In the genomic region with DNA sequence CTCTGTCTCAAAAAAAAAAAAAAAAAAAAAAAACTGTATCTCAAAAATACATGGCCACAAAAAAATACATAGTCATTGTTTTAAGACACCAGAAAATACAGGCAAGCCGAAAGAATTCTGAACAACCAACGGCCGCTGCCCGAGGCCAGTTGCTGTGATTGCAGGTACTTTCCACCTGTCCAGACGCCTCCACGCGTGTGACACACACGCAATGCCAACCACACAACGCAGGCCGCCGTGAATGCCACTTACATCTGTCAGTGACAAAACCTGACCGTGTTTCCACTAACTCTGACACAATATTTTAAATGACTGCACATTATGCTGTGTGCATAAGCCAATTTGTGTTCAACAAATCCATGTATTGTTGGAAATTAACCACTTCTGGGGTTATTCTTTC, we compare ENCODE assay signal across 20 cellular contexts. TPM values are rescaled to one million over a fixed set of nuclear protein-coding genes. Genes with fewer than 3 reads are reported as not detected.
DNase-seq lines count a peak whose midpoint lies in the region; ATAC-seq, FAIRE-seq and TF ChIP-seq lines count a peak whose summit lies in the region.
"Had no signal": no experiment of that assay in that cellular context is flagged by ENCODE, and none has a peak within 500 bp of the region (broad histone marks: within the 10 kb centered on the region; RNA-seq: fewer than 3 reads in every experiment).

No MANE protein-coding gene starts in this region.

- H3K4me1 Mint-ChIP-seq in immature natural killer cell = peaks cover 20 to 24% of the 10 kb centered on the region in 2 donors
- H3K4me1 Mint-ChIP-seq in CD4-positive, alpha-beta memory T cell = peaks cover 14 to 29% (median 22%) of the 10 kb centered on the region in 4 donors

- H3K36me3 ChIP-seq in GM12878 (ENCODE audit: control insufficient read depth in 2 of 2, insufficient read depth in 2 of 2, low read length in 1 of 2) = no peaks in the 10 kb centered on the region
- H3K36me3 ChIP-seq in neuronal stem cell (replicated peaks in 1 of 2; ENCODE audit: control insufficient read depth in 2 of 2, insufficient read depth in 2 of 2, low read length in 2 of 2) = peaks cover 0 to 2% of the 10 kb centered on the region in 2 donors
- H3K36me3 ChIP-seq in CD4-positive, alpha-beta memory T cell (ENCODE audit: insufficient read depth, low read length) = no peaks in the 10 kb centered on the region
- H3K36me3 ChIP-seq: HAP-1 had no signal

- H3K14ac ChIP-seq in neuronal stem cell (ENCODE audit: low read length) = no peak overlapping the region

- BruUV-seq in GM12878 (replicated peaks; lab: Mats Ljungman, UMichigan) = no TSS peak

- H3K79me1 ChIP-seq in neuronal stem cell (ENCODE audit: low read depth, low read length) = no peaks in the 10 kb centered on the region

- H3K9ac ChIP-seq in GM12878 (ENCODE audit: control insufficient read depth, insufficient read depth, low read length) = no peak overlapping the region
- no peak overlapping the region for H3K9ac ChIP-seq in neuronal stem cell (ENCODE audit: low read depth, low read length, poor library complexity)
- H3K9ac ChIP-seq: SK-N-SH had no signal

- no peak overlapping the region for H3K23ac ChIP-seq in neuronal stem cell (ENCODE audit: low read depth, low read length, poor library complexity)

- H3K27me3 ChIP-seq in GM12878 (replicated peaks in 1 of 2; ENCODE audit: control insufficient read depth in 2 of 2, insufficient read depth in 2 of 2, low read length in 1 of 2) (no peaks in the 10 kb centered on the region; a peak in 1 of 4 replicates), neuronal stem cell (ENCODE audit: control insufficient read depth in 3 of 3, insufficient read depth in 3 of 3, low read depth in 1 of 3, low read length in 3 of 3) (no peaks in the 10 kb centered on the region)
- H3K27me3 ChIP-seq in CD4-positive, alpha-beta memory T cell (ENCODE audit: insufficient read depth, low read length) = no peaks in the 10 kb centered on the region

- WGBS in GM12878 (ENCODE audit: insufficient coverage, insufficient replicate concordance, low lambda C conversion rate, missing lambda C conversion rate) = 92% methylated on average over 12 of the region's 12 CpGs
- no CpG with 5 or more reads among the region's 12 CpGs for WGBS in neuronal stem cell (ENCODE audit: extremely low coverage in 2 of 2, insufficient read length in 2 of 2, insufficient replicate concordance in 1 of 2), 2 donors

- H2BK5ac ChIP-seq in neuronal stem cell (ENCODE audit: low read length) = no peak overlapping the region

- H3K27ac Mint-ChIP-seq in immature natural killer cell = no peak overlapping the region
- peak overlapping the region in 1 of 7 donors; percentile 21 for H3K27ac Mint-ChIP-seq in CD4-positive, alpha-beta memory T cell
- H3K27ac Mint-ChIP-seq: CD14-positive monocyte had no signal

- no peak overlapping the region for H4K8ac ChIP-seq in neuronal stem cell (ENCODE audit: low read depth, low read length)

- peaks cover 11% of the 10 kb centered on the region for H3K4me1 ChIP-seq in GM12878 (ENCODE audit: control insufficient read depth, insufficient read depth, low read length)
- peaks cover 13 to 19% of the 10 kb centered on the region in 2 donors for H3K4me1 ChIP-seq in neuronal stem cell (ENCODE audit: control insufficient read depth in 2 of 2, insufficient read depth in 1 of 2, low read depth in 1 of 2, low read length in 2 of 2)
- H3K4me1 ChIP-seq in CD4-positive, alpha-beta memory T cell (ENCODE audit: insufficient read depth, low read length) = peaks cover 31% of the 10 kb centered on the region

- TF ChIP-seq POLR2A in GM12878 (IDR thresholded peaks at IDR 0.05; ENCODE audit: low read depth, low read length) = no peak

- H3K4me2 ChIP-seq in GM12878 (ENCODE audit: control insufficient read depth, insufficient read depth) (no peak overlapping the region), neuronal stem cell (ENCODE audit: insufficient read depth, low read length, poor library complexity, severe bottlenecking) (no peak overlapping the region)
- H3K4me2 ChIP-seq: SK-N-SH had no signal

- H2BK120ac ChIP-seq in neuronal stem cell (ENCODE audit: low read depth, low read length) = no peak overlapping the region

- TF ChIP-seq EP300 in GM12878 (IDR thresholded peaks at IDR 0.05; ENCODE audit: borderline replicate concordance in 1 of 2, control insufficient read depth in 1 of 2, low read depth in 2 of 2, low read length in 2 of 2) = no peak

- peak overlapping the region; percentile 76 for H3K18ac ChIP-seq in neuronal stem cell (ENCODE audit: low read length)

- POLR2A ChIA-PET in GM12878 (lab: Charles Lee) = no interaction called here
- POLR2A ChIA-PET in CD4-positive, alpha-beta memory T cell (lab: Charles Lee; ENCODE audit: partially characterized antibody) = no interaction called here

- peak overlapping the region; percentile 59 for H2BK12ac ChIP-seq in neuronal stem cell (ENCODE audit: low read length)

- H3K4ac ChIP-seq in neuronal stem cell (ENCODE audit: low read length) = no peak overlapping the region

- no peak for TF ChIP-seq RAD21 in GM12878 (IDR thresholded peaks at IDR 0.05; ENCODE audit: insufficient read depth, low read depth, low read length)

- H2BK15ac ChIP-seq in neuronal stem cell (ENCODE audit: low read length) = peak overlapping the region; percentile 82

- no peak overlapping the region for H2AK5ac ChIP-seq in neuronal stem cell (ENCODE audit: low read depth, low read length)

- H2AFZ ChIP-seq in GM12878 (ENCODE audit: control insufficient read depth, low read depth, low read length) (no peak overlapping the region), neuronal stem cell (ENCODE audit: low read length) (no peak overlapping the region)

- no peaks in the 10 kb centered on the region; the same call in 2 of the 3 replicates for H3K9me3 ChIP-seq in GM12878 (replicated peaks; ENCODE audit: control insufficient read depth, insufficient read depth, low read length)
- peaks cover 0 to 3% of the 10 kb centered on the region in 2 donors for H3K9me3 ChIP-seq in neuronal stem cell (replicated peaks in 1 of 2; ENCODE audit: control insufficient read depth in 2 of 2, insufficient read depth in 1 of 2, low read depth in 1 of 2, low read length in 2 of 2)
- H3K9me3 ChIP-seq in CD4-positive, alpha-beta memory T cell (ENCODE audit: control insufficient read depth in 1 of 2, low read length in 2 of 2) = no peaks in the 10 kb centered on the region
- H3K9me3 ChIP-seq: HAP-1, SK-N-SH had no signal

- peaks cover 12 to 29% (median 20%) of the 10 kb centered on the region in 3 donors for H3K27me3 Mint-ChIP-seq in immature natural killer cell (ENCODE audit: low read depth in 3 of 3)
- peaks cover 3 to 4% of the 10 kb centered on the region in 2 donors for H3K27me3 Mint-ChIP-seq in CD4-positive, alpha-beta memory T cell

- no peak for TF ChIP-seq CTCF in GM12878 (IDR thresholded peaks at IDR 0.05 in 2 of 3, conservative IDR thresholded peaks at IDR 0.05 in 1 of 3; ENCODE audit: control insufficient read depth in 2 of 3, extremely low read depth in 1 of 3, insufficient read depth in 1 of 3, low read depth in 3 of 3, low read length in 3 of 3)

- ATAC-seq in GM12878 = no peak

- H3K9me3 Mint-ChIP-seq in immature natural killer cell = peaks cover 0 to 2% (median 0%) of the 10 kb centered on the region in 6 donors
- no peaks in the 10 kb centered on the region for H3K9me3 Mint-ChIP-seq in CD4-positive, alpha-beta memory T cell

- no peak overlapping the region for H3K4me3 Mint-ChIP-seq in immature natural killer cell
- no peak overlapping the region for H3K4me3 Mint-ChIP-seq in CD4-positive, alpha-beta memory T cell
- H3K4me3 Mint-ChIP-seq: CD14-positive monocyte had no signal

- no peaks in the 10 kb centered on the region for H4K20me1 ChIP-seq in GM12878 (ENCODE audit: control insufficient read depth, insufficient read depth)

- no peak overlapping the region for H4K91ac ChIP-seq in neuronal stem cell (ENCODE audit: low read depth, low read length, poor library complexity)

- SMC1A ChIA-PET in GM12878 (lab: Charles Lee; ENCODE audit: uncharacterized antibody, unreplicated experiment) = interaction anchor here (2.2 to 2.8 kb wide), 2 partner anchors 9 to 11 kb away, joined by 6 to 12 read pairs; no protein-coding TSS in a partner anchor

- RAD21 ChIA-PET in GM12878 (lab: Charles Lee; ENCODE audit: unreplicated experiment) = no interaction called here

- H3K4me3 ChIP-seq in GM12878 (no peak overlapping the region), neuronal stem cell (ENCODE audit: low read length in 2 of 2) (no peak overlapping the region)
- H3K4me3 ChIP-seq in CD4-positive, alpha-beta memory T cell (ENCODE audit: low read length in 2 of 2) = no peak overlapping the region
- H3K4me3 ChIP-seq: HAP-1, K562 had no signal

- CTCF ChIA-PET in GM12878 (lab: Yijun Ruan, JAX) = interaction anchor here (1.8 to 2.0 kb wide), 2 partner anchors 11 to 15 kb away, joined by 4 to 17 read pairs; no protein-coding TSS in a partner anchor
- CTCF ChIA-PET in CD4-positive, alpha-beta memory T cell (lab: Charles Lee; ENCODE audit: partially characterized antibody) = interaction anchor here (1.5 to 3.4 kb wide), 5 partner anchors 12 to 42 kb away, joined by 4 to 36 read pairs (median 10); no protein-coding TSS in a partner anchor

- in situ Hi-C loops in GM12878 (cut with MboI) = no loop called here

- no peak for FAIRE-seq in GM12878 (lab: Jason Lieb, UNC)
- FAIRE-seq: K562, RCC 7860 had no signal

- H3K36me3 Mint-ChIP-seq in immature natural killer cell = peaks cover 0 to 4% (median 4%) of the 10 kb centered on the region in 3 donors
- H3K36me3 Mint-ChIP-seq in CD4-positive, alpha-beta memory T cell = no peaks in the 10 kb centered on the region
- H3K36me3 Mint-ChIP-seq: CD14-positive monocyte had no signal

- intact Hi-C loops in GM12878 (cut with micrococcal nuclease; ENCODE audit: unreplicated experiment) = no loop called here
- intact Hi-C loops in CD4-positive, alpha-beta memory T cell (cut with micrococcal nuclease) = no loop called here

- peak; percentile 18 for DNase-seq in D341Med (ENCODE audit: low spot score)
- no peak for DNase-seq in GM12878 (ENCODE audit: low read depth, low spot score)
- DNase-seq in neuronal stem cell (ENCODE audit: low spot score) = no peak
- DNase-seq in immature natural killer cell = no peak
- DNase-seq in CD4-positive, alpha-beta memory T cell = no peak
- no peak for DNase-seq in kidney tubule cell (ENCODE audit: low spot score)
- DNase-seq: DMS153; GDM1; NCI-H1105 treated with DMSO at 0.1 percent for 48 hours; NCI-H1694; NCI-H2081 treated with DMSO at 0.1 percent for 48 hours; NCI-H748 treated with DMSO at 0.1 percent for 48 hours; NK-92 treated with Interleukin-12 subunit alpha and Interleukin-12 subunit beta, amount 100 ng/mL, for 24 hours; SHP77; SK-N-SH had no signal

- H3K27ac ChIP-seq in GM12878 (ENCODE audit: control insufficient read depth, insufficient read depth) = no peak overlapping the region
- H3K27ac ChIP-seq in neuronal stem cell (replicated peaks; ENCODE audit: low read length) = peak overlapping the region; percentile 3
- H3K27ac ChIP-seq in temporal lobe (ENCODE audit: low read depth, low read length) = peak overlapping the region; percentile 78
- H3K27ac ChIP-seq in CD4-positive, alpha-beta memory T cell (ENCODE audit: low read depth, low read length) = no peak overlapping the region

- H3K79me2 ChIP-seq in GM12878 (ENCODE audit: control insufficient read depth, insufficient read depth, low read length) = no peaks in the 10 kb centered on the region

RNA-seq across cellular contexts. Expression of gene INF2, which starts 22.4 kb away (rescaled TPM):
- total RNA-seq in GM12878 (2013; cell fraction: nucleolus; rRNA removed) = 37.0 and 50.2 TPM in 2 replicates
- total RNA-seq in GM12878 (2014; rRNA removed) (16.3 and 21.1 TPM in 2 replicates), GM12878 (2014; rRNA removed; fragmentation: Illumina TruSeq; extraction: Trizol) (5.7 and 5.8 TPM in 2 replicates), GM12878 (2021) (42.7 and 43.2 TPM in 2 replicates), temporal lobe (15.0 TPM)
- polyA plus RNA-seq in GM12878 (2011; ENCODE audit: low read depth) = 3.7 TPM
- polyA plus RNA-seq in GM12878 (2011; rRNA removed) (3.8 and 7.6 TPM in 2 replicates), GM12878 (2014; fragmentation: Illumina TruSeq; extraction: Trizol) (2.7 and 5.3 TPM in 2 replicates), GM12878 (2014; fragmentation: Nextera tagmentation; extraction: Ambion mirVana) (1 to 10 TPM in 1 of 2 experiments, under 1 TPM in 1; 0.72 to 2.1 TPM), GM12878 (2014; rRNA removed) (28.2 and 33.9 TPM in 2 replicates), GM12878 (2016; fragmentation: Nextera tagmentation; extraction: Ambion mirVana) (1 to 10 TPM; 8.9 to 9.1 TPM), immature natural killer cell (1 to 10 TPM in 2 of 3 donors, not detected in 1; 1.5 to 2.5 TPM)
- polyA plus RNA-seq in GM12878 (2011; cell fraction: cytosol; rRNA removed) = 10.7 and 17.5 TPM in 2 replicates
- polyA plus RNA-seq in GM12878 (2011; cell fraction: nucleus; rRNA removed) = 60.3 and 71.2 TPM in 2 replicates
- polyA plus RNA-seq in GM12878 (2012) = 14.3 and 21.6 TPM in 2 replicates
- 6.9 and 11.0 TPM in 2 replicates for polyA minus RNA-seq in GM12878 (2011; rRNA and poly(A)+ RNA removed)
- polyA minus RNA-seq in GM12878 (2011; cell fraction: cytosol; rRNA and poly(A)+ RNA removed) = 4.5 and 10.3 TPM in 2 replicates
- polyA minus RNA-seq in GM12878 (2011; cell fraction: nucleus; rRNA and poly(A)+ RNA removed) = 9.9 and 14.4 TPM in 2 replicates
- 19.0 TPM for polyA plus RNA-seq in neuronal stem cell (2013, experiment 1 of 2)
- polyA plus RNA-seq in neuronal stem cell (2013, experiment 2 of 2) = 19.6 TPM
- total RNA-seq in CD4-positive, alpha-beta memory T cell = 10 to 100 TPM; 93.1 to 96.8 TPM
- polyA plus RNA-seq in CD4-positive, alpha-beta memory T cell = 10 to 100 TPM in 1 of 2 donors, 1 to 10 TPM in 1; 4.0 to 11.6 TPM

RNA-seq across cellular contexts. Expression of gene ADSS1, which starts 57.0 kb away (rescaled TPM):
- 0.96 TPM in 1 of 2 replicates, not detected in the other for total RNA-seq in GM12878 (2013; cell fraction: nucleolus; rRNA removed)
- total RNA-seq in GM12878 (2014; rRNA removed) = not detected in 2 replicates
- not detected in 2 replicates for total RNA-seq in GM12878 (2014; rRNA removed; fragmentation: Illumina TruSeq; extraction: Trizol)
- 0.28 TPM in 1 of 2 replicates, not detected in the other for total RNA-seq in GM12878 (2021)
- polyA plus RNA-seq in GM12878 (2011; ENCODE audit: low read depth) = not detected
- polyA plus RNA-seq in GM12878 (2011; rRNA removed) = 0.19 and 0.39 TPM in 2 replicates
- 0.08 and 0.21 TPM in 2 replicates for polyA plus RNA-seq in GM12878 (2011; cell fraction: cytosol; rRNA removed)
- 0.87 and 1.3 TPM in 2 replicates for polyA plus RNA-seq in GM12878 (2011; cell fraction: nucleus; rRNA removed)
- polyA plus RNA-seq in GM12878 (2012) = 0.22 and 0.65 TPM in 2 replicates
- 0.12 TPM in 1 of 2 replicates, not detected in the other for polyA plus RNA-seq in GM12878 (2014; fragmentation: Illumina TruSeq; extraction: Trizol)
- under 1 TPM in 1 of 2 experiments, not detected in 1; 0.11 TPM for polyA plus RNA-seq in GM12878 (2014; fragmentation: Nextera tagmentation; extraction: Ambion mirVana)
- 0.45 TPM in 1 of 2 replicates, not detected in the other for polyA plus RNA-seq in GM12878 (2014; rRNA removed)
- polyA plus RNA-seq in GM12878 (2016; fragmentation: Nextera tagmentation; extraction: Ambion mirVana) = not detected
- 0.10 TPM in 1 of 2 replicates, not detected in the other for polyA minus RNA-seq in GM12878 (2011; rRNA and poly(A)+ RNA removed)
- polyA minus RNA-seq in GM12878 (2011; cell fraction: cytosol; rRNA and poly(A)+ RNA removed) = not detected in 2 replicates
- polyA minus RNA-seq in GM12878 (2011; cell fraction: nucleus; rRNA and poly(A)+ RNA removed) = 0.38 TPM in 1 of 2 replicates, not detected in the other
- polyA plus RNA-seq in neuronal stem cell (2013, experiment 1 of 2) = 23.8 TPM
- polyA plus RNA-seq in neuronal stem cell (2013, experiment 2 of 2) = 21.4 TPM
- 2.0 TPM for total RNA-seq in temporal lobe
- 1 to 10 TPM in 2 of 3 donors, under 1 TPM in 1; 0.43 to 2.4 (median 1.2) TPM for polyA plus RNA-seq in immature natural killer cell
- 1 to 10 TPM; 1.5 TPM for total RNA-seq in CD4-positive, alpha-beta memory T cell
- 1 to 10 TPM in 1 of 2 donors, under 1 TPM in 1; 0.16 to 1.8 TPM for polyA plus RNA-seq in CD4-positive, alpha-beta memory T cell

Comparison
In these comparisons a context has a peak if more than half of its experiments do, and no peak if none do; other contexts are left out.
1. H3K27ac ChIP-seq: peak in neuronal stem cell (single experiment) and temporal lobe (single experiment); none in GM12878 (single experiment) and CD4-positive, alpha-beta memory T cell (single experiment).